ENCODE assay signal across 8 cellular contexts in genomic region chr2:199910338-199911051, GRCh38. TPM values are rescaled to one million over a fixed set of nuclear protein-coding genes. Genes with fewer than 3 reads are reported as not detected.
DNase-seq lines count a peak whose midpoint lies in the region; ATAC-seq and TF ChIP-seq lines count a peak whose summit lies in the region.

No MANE protein-coding gene starts in this region.

- intact Hi-C loops in activated CD4-positive, alpha-beta T cell treated with anti-CD3 and anti-CD28 coated beads, Interleukin-2, amount 10 ng/mL, durations not matched to agents 24 days and 14 days (cut with micrococcal nuclease) = loop anchor here (1.0 to 5.0 kb wide), 4 partner anchors 45 to 616 kb away; partner anchors contain the start of genes MAIP1, SGO2, SPATS2L and TYW5
- intact Hi-C loops in testis (cut with DNase I; ENCODE audit: low total_unique reads) = no loop called here

- peak overlapping the region; percentile 95 to 97 for H3K27ac ChIP-seq in testis

- CTCF ChIA-PET in WTC11 (lab: Charles Lee) = interaction anchor here (2.3 kb wide), 1 partner anchor 206 kb away, joined by 5 read pairs; no protein-coding TSS in a partner anchor

- no peaks in the 10 kb centered on the region for H3K9me3 ChIP-seq in iPS-18c (ENCODE audit: control insufficient read depth, insufficient read depth, low read length)
- H3K9me3 ChIP-seq in testis = no peaks in the 10 kb centered on the region

- no peak for TF ChIP-seq CTCF in WTC11 (IDR thresholded peaks at IDR 0.05)
- no peak for TF ChIP-seq CTCF in testis (IDR thresholded peaks at IDR 0.05)

- peaks cover 11% of the 10 kb centered on the region for H3K27me3 Mint-ChIP-seq in activated CD4-positive, alpha-beta T cell treated with anti-CD3 and anti-CD28 coated beads, Interleukin-2, amount 10 ng/mL, durations not matched to agents 24 days and 14 days
- no peaks in the 10 kb centered on the region for H3K27me3 Mint-ChIP-seq in WTC11 (ENCODE audit: low read depth)

- no peak for TF ChIP-seq POLR2A in testis (IDR thresholded peaks at IDR 0.05)

- H3K4me3 ChIP-seq in iPS-18c (ENCODE audit: insufficient read depth, low read depth, low read length) = peak overlapping the region; percentile 41
- H3K4me3 ChIP-seq in testis = peak overlapping the region; percentile 94 to 98

- peak overlapping the region; percentile 97 for H3K27ac Mint-ChIP-seq in activated CD4-positive, alpha-beta T cell treated with anti-CD3 and anti-CD28 coated beads, Interleukin-2, amount 10 ng/mL, durations not matched to agents 24 days and 14 days
- H3K27ac Mint-ChIP-seq in WTC11 = peak overlapping the region; percentile 91

- no peaks in the 10 kb centered on the region for H3K9me3 Mint-ChIP-seq in activated CD4-positive, alpha-beta T cell treated with anti-CD3 and anti-CD28 coated beads, Interleukin-2, amount 10 ng/mL, durations not matched to agents 24 days and 14 days
- H3K9me3 Mint-ChIP-seq in WTC11 = no peaks in the 10 kb centered on the region

- H3K4me1 Mint-ChIP-seq in activated CD4-positive, alpha-beta T cell treated with anti-CD3 and anti-CD28 coated beads, Interleukin-2, amount 10 ng/mL, durations not matched to agents 24 days and 14 days = peaks cover 31% of the 10 kb centered on the region
- peaks cover 23% of the 10 kb centered on the region for H3K4me1 Mint-ChIP-seq in WTC11

- no peak for ATAC-seq in WTC11

- peak overlapping the region; percentile 99 for H3K4me3 Mint-ChIP-seq in activated CD4-positive, alpha-beta T cell treated with anti-CD3 and anti-CD28 coated beads, Interleukin-2, amount 10 ng/mL, durations not matched to agents 24 days and 14 days
- peak overlapping the region; percentile 97 for H3K4me3 Mint-ChIP-seq in WTC11

- no peaks in the 10 kb centered on the region for H3K36me3 ChIP-seq in testis (ENCODE audit: low read depth, missing control alignments)

- no peak for DNase-seq in activated CD4-positive, alpha-beta T cell treated with anti-CD3 and anti-CD28 coated beads, Interleukin-2, amount 10 ng/mL, durations not matched to agents 24 days and 14 days
- no peak for DNase-seq in activated CD4-positive, alpha-beta T cell treated with anti-CD3 and anti-CD28 coated beads, Interleukin-2, amount 50 U/mL, for 48 hours
- DNase-seq in WTC11 (ENCODE audit: low spot score) (no peak), testis (no peak), Ammon's horn (ENCODE audit: low spot score) (no peak), NCI-H2227 (lab: John Stamatoyannopoulos, UW; ENCODE audit: unreplicated experiment) (no peak), NCI-H1436 treated with DMSO at 0.1 percent for 48 hours (lab: John Stamatoyannopoulos, UW) (no peak)

- no peaks in the 10 kb centered on the region for H3K27me3 ChIP-seq in testis

- H3K4me1 ChIP-seq in testis = no peaks in the 10 kb centered on the region

- 29 to 31% methylated on average over 18 of the region's 18 CpGs for WGBS in testis, 2 donors

- POLR2A ChIA-PET in WTC11 (lab: Charles Lee) = interaction anchor here (0.6 kb wide), 1 partner anchor 662 kb away, joined by 3 read pairs; no protein-coding TSS in a partner anchor

- peaks cover 13% of the 10 kb centered on the region for H3K36me3 Mint-ChIP-seq in activated CD4-positive, alpha-beta T cell treated with anti-CD3 and anti-CD28 coated beads, Interleukin-2, amount 10 ng/mL, durations not matched to agents 24 days and 14 days (ENCODE audit: low read depth)
- H3K36me3 Mint-ChIP-seq in WTC11 = peaks cover 20% of the 10 kb centered on the region

TF ChIP-seq in WTC11, 78 proteins besides CTCF, POLR2A, EP300 and RAD21 (continues in another document):
- TF ChIP-seq SMAD4 (CRISPR knock-in tag; IDR thresholded peaks at IDR 0.05) = no peak
- TF ChIP-seq NFYB (CRISPR knock-in tag; conservative IDR thresholded peaks at IDR 0.05; ENCODE audit: low read depth) = no peak
- TF ChIP-seq ZNF263 (CRISPR knock-in tag; IDR thresholded peaks at IDR 0.05; ENCODE audit: low read depth) = no peak
- no peak for TF ChIP-seq ATF1 (CRISPR knock-in tag; IDR thresholded peaks at IDR 0.05)
- TF ChIP-seq ZNF423 (CRISPR knock-in tag; IDR thresholded peaks at IDR 0.05) = no peak
- TF ChIP-seq ATF3 (CRISPR knock-in tag; conservative IDR thresholded peaks at IDR 0.05) = no peak
- TF ChIP-seq ZNF232 (CRISPR knock-in tag; IDR thresholded peaks at IDR 0.05) = no peak
- TF ChIP-seq TEAD1 (CRISPR knock-in tag; IDR thresholded peaks at IDR 0.05) = no peak
- TF ChIP-seq ZMAT4 (CRISPR knock-in tag; IDR thresholded peaks at IDR 0.05) = no peak
- TF ChIP-seq ZNF671 (CRISPR knock-in tag; IDR thresholded peaks at IDR 0.05) = no peak
- TF ChIP-seq PRRX2 (CRISPR knock-in tag; IDR thresholded peaks at IDR 0.05) = no peak
- no peak for TF ChIP-seq AFF4 (CRISPR knock-in tag; IDR thresholded peaks at IDR 0.05; ENCODE audit: borderline replicate concordance)
- TF ChIP-seq OVOL2 (CRISPR knock-in tag; IDR thresholded peaks at IDR 0.05; ENCODE audit: borderline replicate concordance) = no peak
- TF ChIP-seq TEAD4 (CRISPR knock-in tag; IDR thresholded peaks at IDR 0.05) = no peak
- TF ChIP-seq FOXP1 (CRISPR knock-in tag; IDR thresholded peaks at IDR 0.05; ENCODE audit: borderline replicate concordance) = no peak

RNA-seq across cellular contexts. Expression of gene C2orf69, which starts 0.6 kb away (rescaled TPM):
- total RNA-seq in activated CD4-positive, alpha-beta T cell treated with anti-CD3 and anti-CD28 coated beads, Interleukin-2, amount 10 ng/mL, durations not matched to agents 24 days and 14 days = 17.1 and 17.4 TPM in 2 replicates
- total RNA-seq in WTC11 (2021) (25.8 to 29.9 TPM (median 26.5 TPM) in 3 replicates), testis (10 to 100 TPM; 16.8 to 21.7 TPM)
- 19.8 TPM for polyA plus RNA-seq in testis (ENCODE audit: insufficient read depth, low read depth, low replicate concordance)

RNA-seq across cellular contexts. Expression of gene TYW5, which starts 44.8 kb away (rescaled TPM):
- 10.9 and 11.7 TPM in 2 replicates for total RNA-seq in activated CD4-positive, alpha-beta T cell treated with anti-CD3 and anti-CD28 coated beads, Interleukin-2, amount 10 ng/mL, durations not matched to agents 24 days and 14 days
- 13.5 to 15.2 TPM (median 13.8 TPM) in 3 replicates for total RNA-seq in WTC11 (2021)
- total RNA-seq in testis = 10 to 100 TPM; 17.2 to 18.0 TPM
- 5.3 TPM for polyA plus RNA-seq in testis (ENCODE audit: insufficient read depth, low read depth, low replicate concordance)

RNA-seq across cellular contexts. Expression of gene MAIP1, which starts 44.9 kb away (rescaled TPM):
- 27.9 and 29.6 TPM in 2 replicates for total RNA-seq in activated CD4-positive, alpha-beta T cell treated with anti-CD3 and anti-CD28 coated beads, Interleukin-2, amount 10 ng/mL, durations not matched to agents 24 days and 14 days
- 25.0 to 29.3 TPM (median 27.0 TPM) in 3 replicates for total RNA-seq in WTC11 (2021)
- 10 to 100 TPM; 16.6 to 18.7 TPM for total RNA-seq in testis
- polyA plus RNA-seq in testis (ENCODE audit: insufficient read depth, low read depth, low replicate concordance) = 13.6 TPM

RNA-seq across cellular contexts. Expression of gene FTCDNL1, which starts 59.5 kb away (rescaled TPM):
- total RNA-seq in activated CD4-positive, alpha-beta T cell treated with anti-CD3 and anti-CD28 coated beads, Interleukin-2, amount 10 ng/mL, durations not matched to agents 24 days and 14 days = 2.0 and 2.1 TPM in 2 replicates
- 0.85 to 2.1 TPM (median 1.8 TPM) in 3 replicates for total RNA-seq in WTC11 (2021)
- 1 to 10 TPM; 9.7 TPM for total RNA-seq in testis
- polyA plus RNA-seq in testis (ENCODE audit: insufficient read depth, low read depth, low replicate concordance) = 1.5 TPM
